ENCODE assay signal across 14 cellular contexts in the genomic region with DNA sequence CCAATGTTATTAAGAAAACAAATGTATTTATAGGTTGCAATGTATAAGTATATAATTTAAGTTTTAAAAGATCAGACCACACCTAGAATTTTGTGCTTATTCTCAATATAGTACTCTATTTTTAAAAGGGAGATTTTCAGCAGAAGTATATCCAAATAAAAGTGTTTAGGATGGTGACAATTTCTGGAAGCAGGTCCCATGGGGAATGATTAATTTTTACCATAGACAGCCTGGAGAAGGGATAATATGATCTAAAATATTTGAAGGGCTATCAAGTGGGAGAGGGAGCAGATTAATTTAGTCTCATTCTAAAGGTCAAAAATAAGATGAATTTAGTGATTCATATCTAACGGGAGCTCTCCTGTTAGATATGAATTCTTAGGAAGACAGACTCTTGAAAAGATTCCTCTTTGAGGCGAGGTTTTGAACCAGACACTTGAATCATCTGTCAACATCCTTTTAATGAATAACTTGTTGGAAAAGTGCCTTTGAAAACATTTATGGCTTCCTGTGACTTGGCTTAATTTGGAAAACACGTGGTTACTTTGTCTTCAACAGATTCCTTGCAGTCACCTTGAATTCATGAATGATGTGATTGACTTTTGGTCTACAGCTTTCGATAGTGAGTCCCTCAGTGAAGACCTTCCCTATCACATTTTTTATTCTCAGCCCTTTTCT. TPM values are rescaled to one million over a fixed set of nuclear protein-coding genes. Genes with fewer than 3 reads are reported as not detected.
A peak's percentile ranks its signal among the peaks of the same experiment; 100 is the strongest.
DNase-seq lines count a peak whose midpoint lies in the region; ATAC-seq and TF ChIP-seq lines count a peak whose summit lies in the region.
"Had no signal": no experiment of that assay in that cellular context is flagged by ENCODE, and none has a peak within 500 bp of the region (broad histone marks: within the 10 kb centered on the region; RNA-seq: fewer than 3 reads in every experiment).

No MANE protein-coding gene starts in this region.

- H3K9me3 ChIP-seq in GM23248 (ENCODE audit: low read depth) (no peaks in the 10 kb centered on the region), RWPE2 (ENCODE audit: severe bottlenecking) (no peaks in the 10 kb centered on the region), skeletal muscle satellite cell (replicated peaks; ENCODE audit: low read length) (no peaks in the 10 kb centered on the region)
- H3K9me3 ChIP-seq: gastrocnemius medialis, sigmoid colon had no signal

- H3F3A ChIP-seq in GM23248 (ENCODE audit: insufficient read depth), result peaks cover 8% of the 10 kb centered on the region

- H3K27ac ChIP-seq in GM23248 (peak overlapping the region; percentile 30; the same call in 1 of the 2 replicates), RWPE2 (ENCODE audit: poor library complexity, severe bottlenecking) (peak overlapping the region; percentile 21)
- H3K27ac ChIP-seq: gastrocnemius medialis, sigmoid colon had no signal

- peaks cover 11% of the 10 kb centered on the region for H3K27me3 Mint-ChIP-seq in activated CD4-positive, alpha-beta memory T cell treated with anti-CD3 and anti-CD28 coated beads, Interleukin-2, amount 10 ng/mL, durations not matched to agents 7 days and 5 days

- TF ChIP-seq CTCF in RWPE2 (IDR thresholded peaks at IDR 0.05; ENCODE audit: poor library complexity, severe bottlenecking), result no peak
- no peak for TF ChIP-seq CTCF in fibroblast of pulmonary artery (IDR thresholded peaks at IDR 0.05; ENCODE audit: low read length, missing control alignments)

- H3K27ac Mint-ChIP-seq in activated CD4-positive, alpha-beta memory T cell treated with anti-CD3 and anti-CD28 coated beads, Interleukin-2, amount 10 ng/mL, durations not matched to agents 7 days and 5 days, result no peak overlapping the region
- H3K27ac Mint-ChIP-seq: activated naive CD4-positive, alpha-beta T cell treated with anti-CD3 and anti-CD28 coated beads for 36 hours; nephron progenitor cell had no signal

- H2AFZ ChIP-seq in GM23248, result no peak overlapping the region

- ATAC-seq in RWPE2 (ENCODE audit: low read depth) (peak; percentile 57; the same call in 2 of the 3 replicates), HG02798 (IDR thresholded peaks at IDR 0.05; ENCODE audit: poor library complexity, unreplicated experiment) (no peak)
- ATAC-seq: gastrocnemius medialis, Panc1 had no signal

- no peak overlapping the region for H3K4me3 Mint-ChIP-seq in activated CD4-positive, alpha-beta memory T cell treated with anti-CD3 and anti-CD28 coated beads, Interleukin-2, amount 10 ng/mL, durations not matched to agents 7 days and 5 days
- H3K4me3 Mint-ChIP-seq: activated naive CD4-positive, alpha-beta T cell treated with anti-CD3 and anti-CD28 coated beads for 36 hours; nephron progenitor cell had no signal

- H4K20me1 ChIP-seq in GM23248 (ENCODE audit: insufficient read depth), result no peaks in the 10 kb centered on the region

- POLR2A ChIA-PET in activated CD4-positive, alpha-beta memory T cell treated with anti-CD3 and anti-CD28 coated beads, Interleukin-2, amount 10 ng/mL, durations not matched to agents 7 days and 5 days (lab: Charles Lee), result no interaction called here

- DNase-seq in GM23248, result peak; percentile 86
- DNase-seq in RWPE2 (ENCODE audit: low spot score), result no peak
- peak; percentile 31 for DNase-seq in fibroblast of pulmonary artery (ENCODE audit: low read depth)
- DNase-seq in activated CD4-positive, alpha-beta memory T cell treated with anti-CD3 and anti-CD28 coated beads, Interleukin-2, amount 10 ng/mL, durations not matched to agents 7 days and 5 days, result no peak
- no peak for DNase-seq in DMS 273 treated with DMSO at 0.1 percent for 48 hours (lab: John Stamatoyannopoulos, UW)
- DNase-seq: activated naive CD4-positive, alpha-beta T cell treated with anti-CD3 and anti-CD28 coated beads for 36 hours; COR-L47; gastrocnemius medialis; islet precursor cell; nephron progenitor cell; sigmoid colon had no signal

- H3K36me3 Mint-ChIP-seq in activated CD4-positive, alpha-beta memory T cell treated with anti-CD3 and anti-CD28 coated beads, Interleukin-2, amount 10 ng/mL, durations not matched to agents 7 days and 5 days (ENCODE audit: low read depth), result no peaks in the 10 kb centered on the region

- no peaks in the 10 kb centered on the region for H3K79me2 ChIP-seq in GM23248 (ENCODE audit: insufficient read depth)

- peaks cover 6% of the 10 kb centered on the region for H3K4me1 ChIP-seq in GM23248 (ENCODE audit: insufficient read depth)
- peaks cover 6% of the 10 kb centered on the region for H3K4me1 ChIP-seq in RWPE2 (ENCODE audit: insufficient read depth, poor library complexity, severe bottlenecking)
- peaks cover 9% of the 10 kb centered on the region for H3K4me1 ChIP-seq in skeletal muscle satellite cell (ENCODE audit: control insufficient read depth, insufficient read depth, low read length)
- H3K4me1 ChIP-seq: gastrocnemius medialis, sigmoid colon had no signal

- in situ Hi-C loops in GM23248 (cut with MboI), result no loop called here

- peak overlapping the region; percentile 51 for H3K4me2 ChIP-seq in GM23248 (ENCODE audit: unreplicated experiment)
- H3K4me2 ChIP-seq in skeletal muscle satellite cell (ENCODE audit: low read length), result peak overlapping the region; percentile 39

- H3K27me3 ChIP-seq in GM23248 (replicated peaks; ENCODE audit: insufficient read depth), result no peaks in the 10 kb centered on the region
- no peaks in the 10 kb centered on the region for H3K27me3 ChIP-seq in RWPE2 (ENCODE audit: insufficient read depth, poor library complexity, severe bottlenecking)
- H3K27me3 ChIP-seq in skeletal muscle satellite cell (ENCODE audit: control insufficient read depth, insufficient read depth, low read length), result no peaks in the 10 kb centered on the region
- H3K27me3 ChIP-seq: gastrocnemius medialis, sigmoid colon had no signal

- no peak overlapping the region for H3K9ac ChIP-seq in GM23248
- no peak overlapping the region for H3K9ac ChIP-seq in skeletal muscle satellite cell (ENCODE audit: low read depth, low read length)

- CTCF ChIA-PET in activated CD4-positive, alpha-beta memory T cell treated with anti-CD3 and anti-CD28 coated beads, Interleukin-2, amount 10 ng/mL, durations not matched to agents 7 days and 5 days (lab: Charles Lee), result interaction anchor here (1.2 kb wide), 1 partner anchor 195 kb away, joined by 3 read pairs; no protein-coding TSS in a partner anchor

- H3K36me3 ChIP-seq in GM23248 (ENCODE audit: low read depth), result no peaks in the 10 kb centered on the region
- no peaks in the 10 kb centered on the region for H3K36me3 ChIP-seq in RWPE2 (ENCODE audit: low read depth)
- H3K36me3 ChIP-seq in skeletal muscle satellite cell (ENCODE audit: insufficient read depth, low read length), result no peaks in the 10 kb centered on the region
- H3K36me3 ChIP-seq: gastrocnemius medialis, sigmoid colon had no signal

- H3K4me1 Mint-ChIP-seq in activated CD4-positive, alpha-beta memory T cell treated with anti-CD3 and anti-CD28 coated beads, Interleukin-2, amount 10 ng/mL, durations not matched to agents 7 days and 5 days, result no peaks in the 10 kb centered on the region
- H3K4me1 Mint-ChIP-seq: nephron progenitor cell had no signal

- 25 to 26% methylated on average over 4 of the region's 4 CpGs for WGBS in GM23248 (ENCODE audit: low coverage in 1 of 2, low lambda C conversion rate in 2 of 2, missing lambda C conversion rate in 2 of 2), 2 experiments

- H3K9me3 Mint-ChIP-seq in activated CD4-positive, alpha-beta memory T cell treated with anti-CD3 and anti-CD28 coated beads, Interleukin-2, amount 10 ng/mL, durations not matched to agents 7 days and 5 days, result no peaks in the 10 kb centered on the region

- H3K4me3 ChIP-seq in GM23248, result no peak overlapping the region; the same call in 1 of the 2 replicates
- H3K4me3 ChIP-seq in RWPE2 (ENCODE audit: severe bottlenecking), result no peak overlapping the region
- no peak overlapping the region for H3K4me3 ChIP-seq in fibroblast of pulmonary artery (replicated peaks; ENCODE audit: low read depth, low read length)
- no peak overlapping the region for H3K4me3 ChIP-seq in skeletal muscle satellite cell (ENCODE audit: low read length)
- H3K4me3 ChIP-seq: gastrocnemius medialis, sigmoid colon had no signal

- no peaks in the 10 kb centered on the region for H3K9me2 ChIP-seq in GM23248 (ENCODE audit: insufficient read depth)

RNA-seq across cellular contexts. Expression of a gene that starts 29.3 kb away (rescaled TPM):
- not detected in 2 replicates for total RNA-seq in GM23248 (2014; rRNA removed; shearing (Covaris generic))
- polyA plus RNA-seq in GM23248 (2016; fragmentation: Nextera tagmentation; extraction: Ambion mirVana), result not detected in 2 replicates
- total RNA-seq in skeletal muscle satellite cell (2012; rRNA removed), result not detected in 2 replicates
- not detected for total RNA-seq in activated CD4-positive, alpha-beta memory T cell treated with anti-CD3 and anti-CD28 coated beads, Interleukin-2, amount 10 ng/mL, durations not matched to agents 7 days and 5 days
- total RNA-seq: activated naive CD4-positive, alpha-beta T cell treated with anti-CD3 and anti-CD28 coated beads for 36 hours; gastrocnemius medialis; sigmoid colon had no signal
- polyA plus RNA-seq: sigmoid colon had no signal

Comparison
In these comparisons a context has a peak if more than half of its experiments do, and no peak if none do; other contexts are left out.
1. DNase-seq: peak in GM23248 (single experiment) and fibroblast of pulmonary artery (single experiment); none in RWPE2 (single experiment), activated CD4-positive, alpha-beta memory T cell treated with anti-CD3 and anti-CD28 coated beads, Interleukin-2, amount 10 ng/mL, durations not matched to agents 7 days and 5 days (single experiment) and DMS 273 treated with DMSO at 0.1 percent for 48 hours (single experiment).